Comparison of ENCODE assay signal across 8 cellular contexts in the genomic region with DNA sequence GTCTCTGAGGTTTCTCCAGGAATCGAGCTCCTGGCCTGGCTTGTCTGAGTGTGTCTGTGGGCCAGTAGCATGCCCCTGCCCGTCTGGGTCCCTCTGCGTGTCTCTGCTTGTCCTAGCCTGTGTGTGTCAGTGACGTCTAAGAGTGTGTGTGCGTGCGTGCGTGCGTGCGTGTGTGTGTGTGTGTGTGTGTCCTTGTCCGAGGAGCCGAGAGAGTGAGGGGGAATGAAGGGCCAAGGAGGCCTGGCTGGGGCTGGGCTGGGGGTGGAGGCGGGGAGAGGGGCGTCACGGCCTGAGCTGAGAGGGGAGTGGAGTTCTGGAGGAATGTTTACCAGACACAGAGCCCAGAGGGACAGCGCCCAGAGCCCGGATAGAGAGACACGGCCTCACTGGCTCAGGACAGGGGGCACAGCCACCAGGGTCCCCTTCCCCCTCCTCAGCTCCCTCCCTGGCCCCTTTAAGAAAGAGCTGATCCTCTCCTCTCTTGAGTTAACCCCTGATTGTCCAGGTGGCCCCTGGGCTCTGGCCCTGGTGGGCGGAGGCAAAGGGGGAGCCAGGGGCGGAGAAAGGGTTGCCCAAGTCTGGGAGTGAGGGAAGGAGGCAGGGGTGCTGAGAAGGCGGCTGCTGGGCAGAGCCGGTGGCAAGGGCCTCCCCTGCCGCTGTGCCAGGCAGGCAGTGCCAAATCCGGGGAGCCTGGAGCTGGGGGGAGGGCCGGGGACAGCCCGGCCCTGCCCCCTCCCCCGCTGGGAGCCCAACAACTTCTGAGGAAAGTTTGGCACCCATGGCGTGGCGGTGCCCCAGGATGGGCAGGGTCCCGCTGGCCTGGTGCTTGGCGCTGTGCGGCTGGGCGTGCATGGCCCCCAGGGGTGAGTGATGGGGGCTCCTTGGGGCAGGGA. TPM values are rescaled to one million over a fixed set of nuclear protein-coding genes. Genes with fewer than 3 reads are reported as not detected.
DNase-seq lines count a peak whose midpoint lies in the region; ATAC-seq and TF ChIP-seq lines count a peak whose summit lies in the region.

A gene (plus strand): TSS at position 609 of the 893 bp plus-strand sequence. CDS start 170 bp downstream, at position 779.

- TF ChIP-seq CTCF in CD14-positive monocyte (IDR thresholded peaks at IDR 0.05) (no peak), RWPE1 (conservative IDR thresholded peaks at IDR 0.05; ENCODE audit: low read depth) (no peak), fibroblast of lung (conservative IDR thresholded peaks at IDR 0.05 in 1 of 2, IDR thresholded peaks at IDR 0.05 in 1 of 2; ENCODE audit: low read depth in 1 of 2, low read length in 2 of 2) (no peak), mucosa of descending colon (IDR thresholded peaks at IDR 0.05) (no peak)

- CTCF ChIA-PET in RWPE1 (lab: Yijun Ruan, JAX), result interaction anchor here (1.1 to 1.4 kb wide), 2 partner anchors 15 to 44 kb away, joined by 11 to 12 read pairs; no protein-coding TSS in a partner anchor
- CTCF ChIA-PET in activated CD4-positive, alpha-beta T cell treated with anti-CD3 and anti-CD28 coated beads, Interleukin-2, amount 10 ng/mL, durations not matched to agents 7 days and 5 days (lab: Charles Lee), result interaction anchor here (0.6 to 1.5 kb wide), 4 partner anchors 11 to 115 kb away, joined by 3 to 5 read pairs (median 4); no protein-coding TSS in a partner anchor

- peak within 1 kb of the TSS in 3 of 7 donors; percentile 10 to 75 (median 27) for H3K27ac Mint-ChIP-seq in CD14-positive monocyte
- no peak within 1 kb of the TSS for H3K27ac Mint-ChIP-seq in activated CD4-positive, alpha-beta T cell treated with anti-CD3 and anti-CD28 coated beads, Interleukin-2, amount 10 ng/mL, durations not matched to agents 7 days and 5 days

- DNase-seq in CD14-positive monocyte (ENCODE audit: low spot score) (no peak), RWPE1 (ENCODE audit: low spot score) (peak; percentile 87), fibroblast of lung (ENCODE audit: low read depth in 2 of 2) (peak; percentile 85 to 89), mucosa of descending colon (peak; percentile 67 to 69 (median 69)), aorta (peak; percentile 90), Kasumi-1 (lab: John Stamatoyannopoulos, UW) (no peak), COR-L47 (lab: John Stamatoyannopoulos, UW) (no peak)
- DNase-seq in activated CD4-positive, alpha-beta T cell treated with anti-CD3 and anti-CD28 coated beads, Interleukin-2, amount 10 ng/mL, durations not matched to agents 7 days and 5 days, result no peak

- peak within 1 kb of the TSS; percentile 75 to 97 (median 90) for H3K4me3 ChIP-seq in fibroblast of lung (replicated peaks in 1 of 4; ENCODE audit: control extremely low read depth in 1 of 4, insufficient read depth in 1 of 4, low read depth in 3 of 4, low read length in 4 of 4)
- peak within 1 kb of the TSS; percentile 9 for H3K4me3 ChIP-seq in mucosa of descending colon
- peak within 1 kb of the TSS; percentile 76 to 91 for H3K4me3 ChIP-seq in aorta (ENCODE audit: low read length in 2 of 2)

- peaks cover 42% of the 10 kb centered on the region for H3K79me2 ChIP-seq in fibroblast of lung (ENCODE audit: control insufficient read depth, insufficient read depth, low read length)

- peaks cover 0 to 3% (median 0%) of the 10 kb centered on the region in 7 donors for H3K9me3 Mint-ChIP-seq in CD14-positive monocyte
- H3K9me3 Mint-ChIP-seq in activated CD4-positive, alpha-beta T cell treated with anti-CD3 and anti-CD28 coated beads, Interleukin-2, amount 10 ng/mL, durations not matched to agents 7 days and 5 days, result no peaks in the 10 kb centered on the region

- ATAC-seq in mucosa of descending colon (peak; percentile 61), aorta (ENCODE audit: low FRiP score) (peak; percentile 88)

- POLR2A ChIA-PET in RWPE1 (lab: Yijun Ruan, JAX; ENCODE audit: low non-redundant PET), result interaction anchor here (0.5 to 1.3 kb wide), 2 partner anchors 13 to 43 kb away, joined by 4 to 5 read pairs; no protein-coding TSS in a partner anchor
- POLR2A ChIA-PET in activated CD4-positive, alpha-beta T cell treated with anti-CD3 and anti-CD28 coated beads, Interleukin-2, amount 10 ng/mL, durations not matched to agents 7 days and 5 days (lab: Charles Lee), result no interaction called here

- peak within 1 kb of the TSS; percentile 93 for H3K4me2 ChIP-seq in fibroblast of lung (ENCODE audit: extremely low read depth, insufficient read depth, low read length)

- H2AFZ ChIP-seq in fibroblast of lung (ENCODE audit: low read length), result peak within 1 kb of the TSS; percentile 22

- H3K4me1 Mint-ChIP-seq in CD14-positive monocyte, result peaks cover 31% of the 10 kb centered on the region
- peaks cover 5% of the 10 kb centered on the region for H3K4me1 Mint-ChIP-seq in activated CD4-positive, alpha-beta T cell treated with anti-CD3 and anti-CD28 coated beads, Interleukin-2, amount 10 ng/mL, durations not matched to agents 7 days and 5 days

- H3K4me1 ChIP-seq in fibroblast of lung (ENCODE audit: control insufficient read depth, extremely low read depth, insufficient read depth, low read length) (peaks cover 27% of the 10 kb centered on the region), mucosa of descending colon (ENCODE audit: low read depth) (peaks cover 5% of the 10 kb centered on the region), aorta (ENCODE audit: control insufficient read depth in 1 of 2, insufficient read depth in 2 of 2, low read length in 2 of 2) (no peaks in the 10 kb centered on the region)

- peak within 1 kb of the TSS; percentile 98 for H3K27ac ChIP-seq in RWPE1
- H3K27ac ChIP-seq in fibroblast of lung (ENCODE audit: insufficient read depth, low read length), result peak within 1 kb of the TSS; percentile 99
- peak within 1 kb of the TSS; percentile 69 to 84 for H3K27ac ChIP-seq in aorta (ENCODE audit: low read depth in 1 of 2, low read length in 2 of 2)

- no peaks in the 10 kb centered on the region for H4K20me1 ChIP-seq in fibroblast of lung (ENCODE audit: control insufficient read depth, extremely low read depth, insufficient read depth, low read length)

- peaks cover 0 to 3% of the 10 kb centered on the region in 2 donors for H3K36me3 Mint-ChIP-seq in CD14-positive monocyte
- no peaks in the 10 kb centered on the region for H3K36me3 Mint-ChIP-seq in activated CD4-positive, alpha-beta T cell treated with anti-CD3 and anti-CD28 coated beads, Interleukin-2, amount 10 ng/mL, durations not matched to agents 7 days and 5 days (ENCODE audit: low read depth)

- peak within 1 kb of the TSS; percentile 77 for H3K9ac ChIP-seq in fibroblast of lung (ENCODE audit: insufficient read depth, low read length)

- intact Hi-C loops in CD14-positive monocyte (cut with micrococcal nuclease), result no loop called here
- intact Hi-C loops in mucosa of descending colon (cut with DNase I, micrococcal nuclease), result no loop called here
- intact Hi-C loops in aorta (cut with DNase I), result no loop called here

- peaks cover 22% of the 10 kb centered on the region for H3K36me3 ChIP-seq in fibroblast of lung (ENCODE audit: control insufficient read depth, insufficient read depth, low read length)
- no peaks in the 10 kb centered on the region for H3K36me3 ChIP-seq in mucosa of descending colon (ENCODE audit: low read depth)
- H3K36me3 ChIP-seq in aorta (ENCODE audit: control insufficient read depth in 1 of 2, insufficient read depth in 2 of 2, low read length in 1 of 2), result no peaks in the 10 kb centered on the region

- peak within 1 kb of the TSS; percentile 55 to 75 for H3K4me3 Mint-ChIP-seq in CD14-positive monocyte
- no peak within 1 kb of the TSS for H3K4me3 Mint-ChIP-seq in activated CD4-positive, alpha-beta T cell treated with anti-CD3 and anti-CD28 coated beads, Interleukin-2, amount 10 ng/mL, durations not matched to agents 7 days and 5 days

- peaks cover 28 to 53% (median 28%) of the 10 kb centered on the region in 3 donors for H3K27me3 Mint-ChIP-seq in CD14-positive monocyte (ENCODE audit: low read depth in 3 of 3)
- peaks cover 46% of the 10 kb centered on the region for H3K27me3 Mint-ChIP-seq in activated CD4-positive, alpha-beta T cell treated with anti-CD3 and anti-CD28 coated beads, Interleukin-2, amount 10 ng/mL, durations not matched to agents 7 days and 5 days

- H3K27me3 ChIP-seq in fibroblast of lung (ENCODE audit: control insufficient read depth, insufficient read depth, low read length), result no peaks in the 10 kb centered on the region
- H3K27me3 ChIP-seq in aorta (ENCODE audit: control insufficient read depth in 1 of 2, insufficient read depth in 2 of 2, low read length in 1 of 2), result no peaks in the 10 kb centered on the region

- no peaks in the 10 kb centered on the region for H3K9me3 ChIP-seq in fibroblast of lung (ENCODE audit: control insufficient read depth, insufficient read depth, low read depth, low read length)
- no peaks in the 10 kb centered on the region for H3K9me3 ChIP-seq in mucosa of descending colon
- no peaks in the 10 kb centered on the region for H3K9me3 ChIP-seq in aorta (ENCODE audit: control insufficient read depth, low read length)

- 1 to 2% methylated on average over 27 to 32 of the region's 32 CpGs for WGBS in aorta, 2 donors

RNA-seq across cellular contexts. Expression of the gene that starts here (rescaled TPM):
- polyA plus RNA-seq in CD14-positive monocyte (under 1 TPM in 1 of 2 donors, not detected in 1; 0.05 TPM), fibroblast of lung (231 and 319 TPM in 2 replicates), aorta (10 to 100 TPM; 14.8 to 44.6 TPM)
- total RNA-seq in fibroblast of lung (107 and 223 TPM in 2 replicates), mucosa of descending colon (10 to 100 TPM in 2 of 3 donors, 1 to 10 TPM in 1; 7.3 to 93.6 (median 19.3) TPM), aorta (100 to 1,000 TPM; 106 TPM)
- 332 and 351 TPM in 2 replicates for polyA plus RNA-seq in fibroblast of lung (2012)
- polyA minus RNA-seq in fibroblast of lung (ENCODE audit: low replicate concordance), result 2,777 and 4,130 TPM in 2 replicates
- total RNA-seq in activated CD4-positive, alpha-beta T cell treated with anti-CD3 and anti-CD28 coated beads, Interleukin-2, amount 10 ng/mL, durations not matched to agents 7 days and 5 days, result under 1 TPM; 0.06 to 0.20 TPM

Comparison
In these comparisons a context has a peak if more than half of its experiments do, and no peak if none do; other contexts are left out.
1. RNA of the gene that starts here (total RNA-seq): 107 to 223 TPM in fibroblast of lung, 106 TPM in aorta and 7.3 to 93.6 TPM in mucosa of descending colon; 0.06 to 0.20 TPM in activated CD4-positive, alpha-beta T cell treated with anti-CD3 and anti-CD28 coated beads, Interleukin-2, amount 10 ng/mL, durations not matched to agents 7 days and 5 days; every median in the first group is over 4 times any median in the second.
2. RNA of the gene that starts here (polyA plus RNA-seq): 231 to 351 TPM in fibroblast of lung and 14.8 to 44.6 TPM in aorta; 0.05 TPM in CD14-positive monocyte; every median in the first group is over 10 times any median in the second.
3. RNA of the gene that starts here (polyA plus RNA-seq): 231 to 351 TPM in fibroblast of lung; 14.8 to 44.6 TPM in aorta; every median in the first group is over 4 times any median in the second.
4. DNase-seq: peak in RWPE1 (single experiment), fibroblast of lung (2 of 2), mucosa of descending colon (3 of 3) and aorta (2 of 2); none in CD14-positive monocyte (single experiment), Kasumi-1 (0 of 2), activated CD4-positive, alpha-beta T cell treated with anti-CD3 and anti-CD28 coated beads, Interleukin-2, amount 10 ng/mL, durations not matched to agents 7 days and 5 days (single experiment) and COR-L47 (single experiment).
5. H3K4me3 ChIP-seq: peak in every context shown above with its lines; median percentile 90 in fibroblast of lung; 84 in aorta; 9 in mucosa of descending colon.
6. Peak in every context shown above with its lines, with median percentiles within 50 percentile points of each other: H3K27ac ChIP-seq.